ENCODE assay signal across 2 cellular contexts in the genomic region with DNA sequence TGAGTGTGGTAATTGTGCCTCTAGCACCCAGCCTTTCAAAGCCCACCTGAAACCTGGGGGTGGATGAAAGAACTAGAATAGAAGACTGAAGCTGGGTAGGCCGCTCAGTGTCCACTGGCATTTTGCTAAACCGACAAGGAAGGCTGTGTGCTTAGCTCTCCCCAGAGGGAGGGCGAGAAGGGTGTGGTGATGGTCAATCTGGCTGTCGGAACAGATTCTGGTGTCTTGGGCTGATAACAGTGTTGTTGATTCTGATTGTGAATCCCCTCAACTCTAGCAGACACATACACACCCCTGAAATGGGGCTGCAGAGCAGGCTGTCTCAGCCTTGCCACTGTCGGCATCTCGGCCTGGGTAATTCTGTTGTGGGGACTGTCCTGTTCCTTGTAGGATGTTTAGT.
A peak's percentile ranks its signal among the peaks of the same experiment; 100 is the strongest.
TF ChIP-seq lines count a peak whose summit lies in the region.

No MANE protein-coding gene starts in this region.

TF ChIP-seq in IMR-90, 13 proteins besides CTCF, POLR2A, EP300 and RAD21:
- TF ChIP-seq SMC3 (IDR thresholded peaks at IDR 0.05; ENCODE audit: low read depth, low read length) (no peak), RCOR1 (IDR thresholded peaks at IDR 0.05; ENCODE audit: insufficient replicate concordance, low read length) (no peak), FOS (IDR thresholded peaks at IDR 0.05; ENCODE audit: low read depth, low read length) (no peak), NFE2L2 (IDR thresholded peaks at IDR 0.05; ENCODE audit: low read depth, low read length) (no peak)

TF ChIP-seq in K562, 482 proteins besides CTCF, POLR2A, EP300 and RAD21:
- TF ChIP-seq ZNF175 (CRISPR knock-in tag; IDR thresholded peaks at IDR 0.05; ENCODE audit: low read depth) (no peak), KDM1A (IDR thresholded peaks at IDR 0.05) (peak; percentile 33 to 54; a peak in 3 of 4 replicates), RCOR1 (IDR thresholded peaks at IDR 0.05; ENCODE audit: borderline replicate concordance in 1 of 2, low read depth in 2 of 2, low read length in 2 of 2) (peak in 1 of 2 experiments; percentile 75; a peak in 2 of 4 replicates)
- TF ChIP-seq, protein P1, sequence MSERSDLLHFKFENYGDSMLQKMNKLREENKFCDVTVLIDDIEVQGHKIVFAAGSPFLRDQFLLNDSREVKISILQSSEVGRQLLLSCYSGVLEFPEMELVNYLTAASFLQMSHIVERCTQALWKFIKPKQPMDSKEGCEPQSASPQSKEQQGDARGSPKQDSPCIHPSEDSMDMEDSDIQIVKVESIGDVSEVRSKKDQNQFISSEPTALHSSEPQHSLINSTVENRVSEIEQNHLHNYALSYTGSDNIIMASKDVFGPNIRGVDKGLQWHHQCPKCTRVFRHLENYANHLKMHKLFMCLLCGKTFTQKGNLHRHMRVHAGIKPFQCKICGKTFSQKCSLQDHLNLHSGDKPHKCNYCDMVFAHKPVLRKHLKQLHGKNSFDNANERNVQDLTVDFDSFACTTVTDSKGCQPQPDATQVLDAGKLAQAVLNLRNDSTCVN (CRISPR knock-in tag; IDR thresholded peaks at IDR 0.05) = no peak
